In genomic region chr1:206686486-206687249, GRCh38 we compare ENCODE assay signal across 8 cellular contexts. TPM values are rescaled to one million over a fixed set of nuclear protein-coding genes. Genes with fewer than 3 reads are reported as not detected.
A peak's percentile ranks its signal among the peaks of the same experiment; 100 is the strongest.
DNase-seq lines count a peak whose midpoint lies in the region; ATAC-seq, FAIRE-seq and TF ChIP-seq lines count a peak whose summit lies in the region.

No MANE protein-coding gene starts in this region.

- no peaks in the 10 kb centered on the region for H4K20me1 ChIP-seq in neural cell (ENCODE audit: insufficient read depth)

- intact Hi-C loops in heart left ventricle (cut with DNase I) (loop anchor here in 6 of 10 donors (2.0 to 5.0 kb wide), 4 partner anchors 18 to 41 kb away; no protein-coding TSS in a partner anchor), left ventricle myocardium superior (cut with micrococcal nuclease) (no loop called here), dorsolateral prefrontal cortex (cut with DNase I) (no loop called here)

- peak overlapping the region; percentile 62 for H3K9ac ChIP-seq in neural cell (ENCODE audit: low read length)

- no peak for TF ChIP-seq CTCF in heart left ventricle (IDR thresholded peaks at IDR 0.05)
- TF ChIP-seq CTCF in dorsolateral prefrontal cortex (IDR thresholded peaks at IDR 0.05 in 54 of 56, conservative IDR thresholded peaks at IDR 0.05 in 2 of 56; ENCODE audit: low read depth in 1 of 56, partially characterized antibody in 56 of 56), result no peak
- no peak for TF ChIP-seq CTCF in neural cell (IDR thresholded peaks at IDR 0.05; ENCODE audit: poor library complexity, severe bottlenecking)
- no peak for TF ChIP-seq CTCF in D721Med (IDR thresholded peaks at IDR 0.05; ENCODE audit: insufficient read depth, missing control alignments)

- ATAC-seq in heart left ventricle (peak in 2 of 4 donors; percentile 0 to 19), left ventricle myocardium superior (no peak)

- H3K9me3 ChIP-seq in heart left ventricle (no peaks in the 10 kb centered on the region), neural cell (ENCODE audit: low read length) (no peaks in the 10 kb centered on the region)

- H3K4me2 ChIP-seq in neural cell (ENCODE audit: low read length), result peak overlapping the region; percentile 88

- peaks cover 8 to 69% (median 55%) of the 10 kb centered on the region in 12 donors for H3K4me1 ChIP-seq in heart left ventricle

- H3K9me2 ChIP-seq in neural cell (ENCODE audit: insufficient read depth, low read length), result no peaks in the 10 kb centered on the region

- TF ChIP-seq POLR2A in heart left ventricle (IDR thresholded peaks at IDR 0.05), result no peak

- no peak for TF ChIP-seq RAD21 in neural cell (conservative IDR thresholded peaks at IDR 0.05)

- no peaks in the 10 kb centered on the region for H3K27me3 ChIP-seq in heart left ventricle
- H3K27me3 ChIP-seq in dorsolateral prefrontal cortex, result peaks cover 0 to 6% (median 0%) of the 10 kb centered on the region in 45 donors
- peaks cover 11% of the 10 kb centered on the region for H3K27me3 ChIP-seq in neural cell (ENCODE audit: insufficient read depth, low read depth, low read length)

- H3K27ac ChIP-seq in heart left ventricle (peak overlapping the region; percentile 90 to 99 (median 98)), dorsolateral prefrontal cortex (peak overlapping the region in 37 of 59 donors; percentile 1 to 93 (median 79)), neural cell (ENCODE audit: low read length) (no peak overlapping the region)

- no peak for TF ChIP-seq EP300 in neural cell (conservative IDR thresholded peaks at IDR 0.05; ENCODE audit: poor library complexity, severe bottlenecking)

- H2AFZ ChIP-seq in neural cell (ENCODE audit: low read depth, low read length), result no peak overlapping the region

- FAIRE-seq in D721Med (lab: Jason Lieb, UNC), result no peak

- peaks cover 61% of the 10 kb centered on the region for H3K79me2 ChIP-seq in neural cell (replicated peaks; ENCODE audit: insufficient read depth, low read length)

- H3K4me3 ChIP-seq in heart left ventricle (peak overlapping the region; percentile 42 to 97 (median 84)), dorsolateral prefrontal cortex (peak overlapping the region; percentile 37 to 85 (median 75)), neural cell (ENCODE audit: low read length) (peak overlapping the region; percentile 76)

- WGBS in heart left ventricle, 4 donors, result 2 to 8% (median 3%) methylated on average over 7 of the region's 7 CpGs

- no peaks in the 10 kb centered on the region for H3F3A ChIP-seq in neural cell (ENCODE audit: insufficient read depth, low read length, poor library complexity, severe bottlenecking)

- H3K36me3 ChIP-seq in heart left ventricle (peaks cover 0 to 7% (median 0%) of the 10 kb centered on the region in 9 donors), neural cell (ENCODE audit: insufficient read depth, low read length) (no peaks in the 10 kb centered on the region)

- no peak for DNase-seq in heart left ventricle
- no peak for DNase-seq in left ventricle myocardium superior
- peak; percentile 72 for DNase-seq in NCI-H69 (lab: John Stamatoyannopoulos, UW)
- DNase-seq in dorsolateral prefrontal cortex, result no peak
- no peak for DNase-seq in SW 1271 (lab: John Stamatoyannopoulos, UW)
- DNase-seq in D721Med (ENCODE audit: insufficient read length, low spot score), result no peak
- no peak for DNase-seq in NCI-H774 (lab: John Stamatoyannopoulos, UW)

TF ChIP-seq in neural cell, 6 proteins besides CTCF, POLR2A, EP300 and RAD21:
- TF ChIP-seq EZH2 (IDR thresholded peaks at IDR 0.05; ENCODE audit: borderline replicate concordance, insufficient read depth, low read length, poor library complexity, severe bottlenecking) (no peak), REST (IDR thresholded peaks at IDR 0.05; ENCODE audit: borderline replicate concordance) (no peak), MXI1 (conservative IDR thresholded peaks at IDR 0.05; ENCODE audit: poor library complexity, severe bottlenecking) (no peak), POLR2AphosphoS5 (IDR thresholded peaks at IDR 0.05) (no peak)

RNA-seq across cellular contexts. Expression of gene MAPKAPK2, which starts 2.0 kb away (rescaled TPM):
- total RNA-seq in heart left ventricle (100 to 1,000 TPM; 163 to 327 (median 223) TPM), left ventricle myocardium superior (228 TPM), dorsolateral prefrontal cortex (10 to 100 TPM; 15.8 to 65.6 (median 28.3) TPM)
- polyA plus RNA-seq in heart left ventricle (100 to 1,000 TPM; 126 to 227 TPM), neural cell (9.0 and 9.1 TPM in 2 replicates)
- polyA minus RNA-seq in neural cell, result 9.7 and 12.6 TPM in 2 replicates

RNA-seq across cellular contexts. Expression of gene DYRK3, which starts 51.3 kb away (rescaled TPM):
- 10 to 100 TPM; 11.2 to 32.5 (median 15.9) TPM for total RNA-seq in heart left ventricle
- polyA plus RNA-seq in heart left ventricle, result 10 to 100 TPM in 1 of 2 donors, 1 to 10 TPM in 1; 6.5 to 26.0 TPM
- total RNA-seq in left ventricle myocardium superior, result 22.2 TPM
- 10 to 100 TPM in 3 of 120 experiments, 1 to 10 TPM in 117; 2.4 to 12.2 (median 5.3) TPM for total RNA-seq in dorsolateral prefrontal cortex
- 7.5 and 8.3 TPM in 2 replicates for polyA plus RNA-seq in neural cell
- 15.8 and 24.0 TPM in 2 replicates for polyA minus RNA-seq in neural cell

Comparison
In these comparisons a context has a peak if more than half of its experiments do, and no peak if none do; other contexts are left out.
1. intact Hi-C loops: an anchor here in heart left ventricle (2.0 to 5.0 kb wide); none called in left ventricle myocardium superior and dorsolateral prefrontal cortex.